9 cellular contexts compared by ENCODE assay signal in genomic region chr13:109131698-109132257, GRCh38.
DNase-seq lines count a peak whose midpoint lies in the region; ATAC-seq, FAIRE-seq and TF ChIP-seq lines count a peak whose summit lies in the region.
"Had no signal": no experiment of that assay in that cellular context is flagged by ENCODE, and none has a peak within 500 bp of the region (broad histone marks: within the 10 kb centered on the region; RNA-seq: fewer than 3 reads in every experiment).

No MANE protein-coding gene starts in this region.

- no peak overlapping the region for H3K27ac ChIP-seq in aorta (ENCODE audit: low read depth in 1 of 2, low read length in 2 of 2)
- H3K27ac ChIP-seq: lower lobe of right lung had no signal

- FAIRE-seq in GM12891 (lab: Jason Lieb, UNC) = peak; percentile 41

- H3K4me3 ChIP-seq in aorta (ENCODE audit: low read length in 2 of 2) = no peak overlapping the region
- H3K4me3 ChIP-seq: lower lobe of right lung had no signal

- no peak for TF ChIP-seq POLR2A in GM12891 (IDR thresholded peaks at IDR 0.05; ENCODE audit: low read depth, low read length)

- ATAC-seq in GM21825 (IDR thresholded peaks at IDR 0.05; ENCODE audit: unreplicated experiment) (peak; percentile 89), left ventricle myocardium superior (peak; percentile 80), aorta (ENCODE audit: low FRiP score) (no peak)

- H3K36me3 ChIP-seq in aorta (ENCODE audit: control insufficient read depth in 1 of 2, insufficient read depth in 2 of 2, low read length in 1 of 2) = no peaks in the 10 kb centered on the region
- H3K36me3 ChIP-seq: lower lobe of right lung had no signal

- WGBS in aorta, 2 donors = 27 to 36% methylated on average over 10 of the region's 10 CpGs

- H3K4me1 ChIP-seq in aorta (ENCODE audit: control insufficient read depth in 1 of 2, insufficient read depth in 2 of 2, low read length in 2 of 2) = no peaks in the 10 kb centered on the region

- DNase-seq in GM12891 (ENCODE audit: insufficient read length, low spot score) (no peak), Kasumi-1 (lab: John Stamatoyannopoulos, UW) (peak; percentile 95 to 96), left ventricle myocardium superior (no peak), aorta (no peak), NCI-H1930 (lab: John Stamatoyannopoulos, UW) (no peak)
- DNase-seq in stimulated activated CD4-positive, alpha-beta T cell treated with anti-CD3 and anti-CD28 coated beads, Interleukin-12 subunit alpha, Interleukin-12 subunit beta, amount 100 ng/mL, for 4 hours = no peak
- no peak for DNase-seq in activated CD4-positive, CD25-positive, alpha-beta regulatory T cell treated with anti-CD3 and anti-CD28 coated beads, Interleukin-2, amount 50 U/mL, for 72 hours
- DNase-seq: lower lobe of right lung had no signal

- no peaks in the 10 kb centered on the region for H3K9me3 ChIP-seq in aorta (ENCODE audit: control insufficient read depth, low read length)
- H3K9me3 ChIP-seq: lower lobe of right lung had no signal

- H3K27me3 ChIP-seq in aorta (ENCODE audit: control insufficient read depth in 1 of 2, insufficient read depth in 2 of 2, low read length in 1 of 2) = no peaks in the 10 kb centered on the region

- intact Hi-C loops in left ventricle myocardium superior (cut with micrococcal nuclease) (no loop called here), aorta (cut with DNase I) (no loop called here)

TF ChIP-seq in GM12891, 5 proteins besides CTCF, POLR2A, EP300 and RAD21:
- peak; percentile 87 for TF ChIP-seq SPI1 (IDR thresholded peaks at IDR 0.05; ENCODE audit: low read depth, low read length)
- TF ChIP-seq POLR2AphosphoS5 (IDR thresholded peaks at IDR 0.05; ENCODE audit: low read depth, low read length) = no peak

Comparison
In these comparisons a context has a peak if more than half of its experiments do, and no peak if none do; other contexts are left out.
1. DNase-seq: peak in Kasumi-1 (2 of 2); none in GM12891 (single experiment), left ventricle myocardium superior (single experiment), stimulated activated CD4-positive, alpha-beta T cell treated with anti-CD3 and anti-CD28 coated beads, Interleukin-12 subunit alpha, Interleukin-12 subunit beta, amount 100 ng/mL, for 4 hours (single experiment), aorta (0 of 2), activated CD4-positive, CD25-positive, alpha-beta regulatory T cell treated with anti-CD3 and anti-CD28 coated beads, Interleukin-2, amount 50 U/mL, for 72 hours (single experiment) and NCI-H1930 (0 of 2).